In the genomic region with DNA sequence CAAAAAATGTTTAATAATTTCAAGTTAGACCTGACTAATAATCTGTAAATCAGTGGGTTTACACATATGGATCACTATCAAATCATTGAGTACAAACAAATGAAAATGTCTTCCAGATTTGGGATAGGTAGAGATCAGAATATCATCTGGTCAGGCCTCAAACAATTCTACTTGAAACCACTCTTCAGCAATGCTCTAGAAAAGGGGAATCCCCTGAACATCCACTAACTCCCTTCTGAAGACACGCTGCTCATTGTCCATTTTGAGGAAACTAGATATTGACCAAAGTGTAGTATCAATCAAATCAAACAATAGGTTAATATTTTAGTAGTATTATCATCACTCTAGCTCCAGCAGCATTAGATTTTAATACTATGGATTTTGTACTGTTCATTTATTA, we compare ENCODE assay signal across 36 cellular contexts. TPM values are rescaled to one million over a fixed set of nuclear protein-coding genes. Genes with fewer than 3 reads are reported as not detected.
"Had no signal": no experiment of that assay in that cellular context is flagged by ENCODE, and none has a peak within 500 bp of the region (broad histone marks: within the 10 kb centered on the region; RNA-seq: fewer than 3 reads in every experiment).

No MANE protein-coding gene starts in this region.

- ATAC-seq: activated CD8-positive, alpha-beta T cell treated with anti-CD3 and anti-CD28 coated beads for 36 hours; activated naive CD8-positive, alpha-beta T cell treated with anti-CD3 and anti-CD28 coated beads, Interleukin-2, amount 50 U/mL, for 24 hours; activated T-cell treated with anti-CD3 and anti-CD28 coated beads, Interleukin-2, amount 50 U/mL, for 4 hours; activated T-cell treated with anti-CD3 and anti-CD28 coated beads, Interleukin-2, amount 50 U/mL, for 72 hours; activated T-helper 17 cell treated with anti-CD3 and anti-CD28 coated beads, Interleukin-2, amount 50 U/mL, for 72 hours had no signal

- H3K36me3 Mint-ChIP-seq: activated CD4-positive, alpha-beta memory T cell treated with anti-CD3 and anti-CD28 coated beads for 36 hours; activated naive CD8-positive, alpha-beta T cell; activated naive CD8-positive, alpha-beta T cell treated with anti-CD3 and anti-CD28 coated beads, Interleukin-2, amount 10 ng/mL, durations not matched to agents 7 days and 5 days; brain had no signal

- H3K27ac Mint-ChIP-seq: activated B cell treated with CpG ODN at 0.5 μM for 24 hours; activated CD4-positive, alpha-beta memory T cell treated with anti-CD3 and anti-CD28 coated beads for 36 hours; activated CD4-positive, alpha-beta T cell treated with anti-CD3 and anti-CD28 coated beads, Interleukin-2, amount 10 ng/mL, durations not matched to agents 24 days and 14 days; activated CD8-positive, alpha-beta T cell treated with anti-CD3 and anti-CD28 coated beads for 36 hours; activated naive CD4-positive, alpha-beta T cell treated with anti-CD3 and anti-CD28 coated beads for 36 hours; activated naive CD8-positive, alpha-beta T cell; activated naive CD8-positive, alpha-beta T cell treated with anti-CD3 and anti-CD28 coated beads, Interleukin-2, amount 10 ng/mL, durations not matched to agents 7 days and 5 days; activated naive CD8-positive, alpha-beta T cell treated with anti-CD3 and anti-CD28 coated beads, Interleukin-2, amount 50 U/mL, for 24 hours; activated T-cell treated with anti-CD3 and anti-CD28 coated beads, Interleukin-2, amount 50 U/mL, for 72 hours; activated T-helper 1 cell treated with anti-CD3 and anti-CD28 coated beads, Interleukin-12 subunit alpha, Interleukin-12 subunit beta, Interleukin-2, Interleukin-4 antibody, amounts not matched to agents 30 ng/mL and 10 ng/mL and 1 ng/mL, durations not matched to agents 14 hours and 24 hours and 36 hours; activated T-helper 17 cell treated with anti-CD3 and anti-CD28 coated beads, Interleukin-2, amount 50 U/mL, for 72 hours; brain; T-helper 1 cell treated with Interleukin-12 subunit alpha and Interleukin-12 subunit beta and Interleukin-4 antibody, amounts not matched to agents 30 μg/mL and 1 μg/mL, for 36 hours; T-helper 2 cell treated with Interferon-gamma antibody and Interleukin-4, amounts not matched to agents 5 μg/mL and 100 μg/mL, for 36 hours had no signal

- H3K9me3 Mint-ChIP-seq: activated B cell treated with CpG ODN at 0.5 μM for 24 hours; activated CD4-positive, alpha-beta memory T cell treated with anti-CD3 and anti-CD28 coated beads for 36 hours; activated CD4-positive, alpha-beta T cell treated with anti-CD3 and anti-CD28 coated beads, Interleukin-2, amount 10 ng/mL, durations not matched to agents 24 days and 14 days; activated CD8-positive, alpha-beta T cell treated with anti-CD3 and anti-CD28 coated beads for 36 hours; activated naive CD4-positive, alpha-beta T cell treated with anti-CD3 and anti-CD28 coated beads for 36 hours; activated naive CD8-positive, alpha-beta T cell treated with anti-CD3 and anti-CD28 coated beads, Interleukin-2, amount 50 U/mL, for 24 hours; activated T-cell treated with anti-CD3 and anti-CD28 coated beads, Interleukin-2, amount 50 U/mL, for 4 hours; activated T-helper 1 cell treated with anti-CD3 and anti-CD28 coated beads, Interleukin-12 subunit alpha, Interleukin-12 subunit beta, Interleukin-2, Interleukin-4 antibody, amounts not matched to agents 30 ng/mL and 10 ng/mL and 1 ng/mL, durations not matched to agents 14 hours and 24 hours and 36 hours; brain; central memory CD8-positive, alpha-beta T cell; T-helper 1 cell treated with Interleukin-12 subunit alpha and Interleukin-12 subunit beta and Interleukin-4 antibody, amounts not matched to agents 30 μg/mL and 1 μg/mL, for 36 hours; T-helper 2 cell treated with Interferon-gamma antibody and Interleukin-4, amounts not matched to agents 5 μg/mL and 100 μg/mL, for 36 hours had no signal

- DNase-seq: activated B cell treated with CpG ODN at 0.5 μM for 24 hours; activated CD4-positive, alpha-beta memory T cell treated with anti-CD3 and anti-CD28 coated beads for 36 hours; activated CD4-positive, alpha-beta T cell treated with anti-CD3 and anti-CD28 coated beads for 4 hours; activated CD4-positive, alpha-beta T cell treated with anti-CD3 and anti-CD28 coated beads, Interleukin-2, amount 10 ng/mL, durations not matched to agents 24 days and 14 days; activated CD4-positive, alpha-beta T cell treated with anti-CD3 and anti-CD28 coated beads, Interleukin-2, amount 50 U/mL, for 1 hour; activated CD4-positive, alpha-beta T cell treated with anti-CD3 and anti-CD28 coated beads, Interleukin-2, amount 50 U/mL, for 4 hours; activated CD4-positive, CD25-positive, alpha-beta regulatory T cell treated with anti-CD3 and anti-CD28 coated beads, Interleukin-2, amount 50 U/mL, for 72 hours; activated CD8-positive, alpha-beta memory T cell treated with anti-CD3 and anti-CD28 coated beads, Interleukin-2, amount 50 U/mL, for 4 hours; activated CD8-positive, alpha-beta T cell treated with anti-CD3 and anti-CD28 coated beads for 36 hours; activated effector memory CD4-positive, alpha-beta T cell treated with anti-CD3 and anti-CD28 coated beads, Interleukin-2, amount 50 U/mL, for 16 hours; activated gamma-delta T cell treated with Interleukin-2 at 50 U/mL for 16 hours; activated naive CD4-positive, alpha-beta T cell; activated naive CD4-positive, alpha-beta T cell treated with anti-CD3 and anti-CD28 coated beads for 36 hours; activated naive CD4-positive, alpha-beta T cell treated with anti-CD3 and anti-CD28 coated beads, Interleukin-2, amount 50 U/mL, for 16 hours; activated naive CD8-positive, alpha-beta T cell treated with anti-CD3 and anti-CD28 coated beads, Interleukin-2, amount 10 ng/mL, durations not matched to agents 7 days and 5 days; activated naive CD8-positive, alpha-beta T cell treated with anti-CD3 and anti-CD28 coated beads, Interleukin-2, amount 50 U/mL, for 24 hours; activated T-cell treated with anti-CD3 and anti-CD28 coated beads for 4 hours; activated T-cell treated with anti-CD3 and anti-CD28 coated beads, Interleukin-2, amount 50 U/mL, for 1 hour; activated T-cell treated with anti-CD3 and anti-CD28 coated beads, Interleukin-2, amount 50 U/mL, for 4 hours; activated T-cell treated with anti-CD3 and anti-CD28 coated beads, Interleukin-2, amount 50 U/mL, for 72 hours; amygdala; anterior cingulate cortex; caudate nucleus; cerebellar nuclear complex; T-helper 2 cell; T-helper 9 cell had no signal

RNA-seq across cellular contexts. Expression of a gene that starts 46.3 kb away (rescaled TPM):
- total RNA-seq: activated B cell treated with CpG ODN at 0.5 μM for 24 hours; activated CD4-positive, alpha-beta memory T cell treated with anti-CD3 and anti-CD28 coated beads for 36 hours; activated CD4-positive, alpha-beta T cell treated with anti-CD3 and anti-CD28 coated beads, Interleukin-2, amount 10 ng/mL, durations not matched to agents 24 days and 14 days; activated CD8-positive, alpha-beta memory T cell treated with anti-CD3 and anti-CD28 coated beads for 36 hours; activated CD8-positive, alpha-beta T cell treated with anti-CD3 and anti-CD28 coated beads for 36 hours; activated naive CD4-positive, alpha-beta T cell treated with anti-CD3 and anti-CD28 coated beads for 36 hours; activated naive CD8-positive, alpha-beta T cell treated with anti-CD3 and anti-CD28 coated beads, Interleukin-2, amount 10 ng/mL, durations not matched to agents 7 days and 5 days; activated T-cell treated with anti-CD3 and anti-CD28 coated beads, Interleukin-2, amount 50 U/mL, for 4 hours; activated T-cell treated with anti-CD3 and anti-CD28 coated beads, Interleukin-2, amount 50 U/mL, for 72 hours; activated T-helper 1 cell treated with anti-CD3 and anti-CD28 coated beads, Interleukin-12 subunit alpha, Interleukin-12 subunit beta, Interleukin-2, Interleukin-4 antibody, amounts not matched to agents 30 ng/mL and 10 ng/mL and 1 ng/mL, durations not matched to agents 14 hours and 24 hours and 36 hours; activated T-helper 17 cell treated with anti-CD3 and anti-CD28 coated beads, Interleukin-2, amount 50 U/mL, for 72 hours; ascending aorta; cardiac muscle cell had no signal

RNA-seq across cellular contexts. Expression of a gene that starts 53.2 kb away (rescaled TPM):
- total RNA-seq: cardiac muscle cell had no signal
